Comparison of ENCODE assay signal across 6 cellular contexts in the genomic region with DNA sequence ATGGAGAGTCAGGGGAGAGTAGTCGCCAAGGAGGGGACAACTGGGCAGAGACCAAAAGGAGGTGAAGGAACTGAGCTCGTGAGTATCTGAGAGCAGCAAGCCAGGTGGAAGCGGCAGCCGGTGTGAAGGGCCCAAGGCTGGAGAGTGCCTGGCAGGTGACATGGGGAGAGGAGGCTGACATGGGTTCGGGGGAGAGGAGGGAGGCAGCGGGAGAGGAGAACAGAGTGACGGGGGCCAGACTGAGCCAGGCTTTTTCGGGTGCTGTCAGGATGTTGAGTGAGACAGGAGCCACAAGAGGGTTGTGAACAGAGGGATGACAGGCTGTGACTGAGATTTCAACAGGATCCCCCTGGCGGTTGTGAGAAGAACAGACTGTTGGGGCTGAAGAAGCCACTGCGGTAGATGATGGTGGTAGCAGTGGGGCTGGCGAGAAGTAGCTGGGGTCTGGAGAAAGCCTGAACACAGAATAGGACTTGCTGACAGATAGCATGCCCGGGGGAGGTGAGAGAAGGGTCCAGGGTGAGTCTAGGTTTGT.
DNase-seq lines count a peak whose midpoint lies in the region; TF ChIP-seq lines count a peak whose summit lies in the region.

No MANE protein-coding gene starts in this region.

- DNase-seq in AG09309 (ENCODE audit: low read depth) = no peak
- no peak for DNase-seq in LNCaP clone FGC (ENCODE audit: low read depth)
- peak; percentile 7 for DNase-seq in fibroblast of gingiva (ENCODE audit: low read depth)
- no peak for DNase-seq in stimulated activated CD4-positive, alpha-beta T cell treated with anti-CD3 and anti-CD28 coated beads, Interleukin-2, amount 100 ng/mL, for 48 hours
- no peak for DNase-seq in germinal center (ENCODE audit: low spot score)
- no peak for DNase-seq in amniotic stem cell (lab: John Stamatoyannopoulos, UW)

- TF ChIP-seq CTCF in AG09309 (IDR thresholded peaks at IDR 0.05; ENCODE audit: control insufficient read depth, insufficient read depth, low read depth, low read length, missing control alignments) = peak; percentile 45
- TF ChIP-seq CTCF in LNCaP clone FGC (IDR thresholded peaks at IDR 0.05; ENCODE audit: control insufficient read depth, extremely low read depth, insufficient read depth) = peak; percentile 22; the same call in 1 of the 2 replicates

- H3K4me3 ChIP-seq in AG09309 (ENCODE audit: control insufficient read depth, low read depth, low read length) = no peak overlapping the region
- no peak overlapping the region for H3K4me3 ChIP-seq in LNCaP clone FGC (ENCODE audit: low read depth, low read length)
